ENCODE assay signal across 11 cellular contexts in the genomic region with DNA sequence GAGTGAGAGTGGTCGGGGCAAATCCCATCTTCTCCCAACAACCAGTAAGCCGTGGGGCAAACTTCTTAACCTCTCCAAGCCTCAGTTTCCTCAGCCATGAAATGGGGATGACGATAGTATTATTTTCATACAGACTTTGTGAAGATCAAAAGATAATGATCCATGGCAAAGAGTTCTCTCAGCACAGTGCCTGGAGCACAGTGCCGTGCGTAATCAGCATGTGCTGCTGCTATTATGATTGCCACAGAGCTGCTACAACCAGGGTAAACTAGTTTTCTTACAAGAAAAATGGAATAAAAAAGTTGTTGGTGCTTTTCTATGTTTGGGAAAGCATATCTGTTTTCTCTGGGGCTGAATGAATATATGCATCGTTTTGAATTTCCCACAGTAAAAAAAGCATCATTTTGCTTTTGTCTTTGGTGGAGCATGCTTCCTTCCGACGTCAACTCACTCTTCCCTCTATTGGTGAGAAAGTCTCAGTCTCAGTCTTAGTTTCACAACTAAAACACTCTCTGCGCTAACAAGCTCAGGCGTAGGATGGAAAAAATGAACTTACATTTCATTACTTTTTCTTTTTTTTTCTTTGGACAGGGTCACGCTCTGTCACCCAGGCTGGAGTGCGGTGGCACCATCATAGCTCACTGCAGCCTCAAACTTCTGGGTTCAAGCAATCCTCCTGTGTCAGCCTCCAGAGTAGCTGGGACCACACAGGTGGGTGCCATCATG. TPM values are rescaled to one million over a fixed set of nuclear protein-coding genes. Genes with fewer than 3 reads are reported as not detected.
DNase-seq lines count a peak whose midpoint lies in the region; ATAC-seq, FAIRE-seq and TF ChIP-seq lines count a peak whose summit lies in the region.
"Had no signal": no experiment of that assay in that cellular context is flagged by ENCODE, and none has a peak within 500 bp of the region (broad histone marks: within the 10 kb centered on the region; RNA-seq: fewer than 3 reads in every experiment).

No MANE protein-coding gene starts in this region.

- intact Hi-C loops in activated CD4-positive, alpha-beta T cell treated with anti-CD3 and anti-CD28 coated beads, Interleukin-2, amount 10 ng/mL, durations not matched to agents 24 days and 14 days (cut with micrococcal nuclease): loop anchor here (1.0 kb wide), 3 partner anchors 21 to 33 kb away; no protein-coding TSS in a partner anchor
- intact Hi-C loops in left ventricle myocardium inferior (cut with micrococcal nuclease) (no loop called here), lower leg skin (cut with DNase I; ENCODE audit: low total_unique reads) (no loop called here)

- H3K4me3 ChIP-seq in small intestine (ENCODE audit: low read depth in 1 of 2, low read length in 2 of 2): no peak overlapping the region
- H3K4me3 ChIP-seq in left ventricle myocardium inferior: no peak overlapping the region
- no peak overlapping the region for H3K4me3 ChIP-seq in lower leg skin (ENCODE audit: low read depth, poor library complexity, severe bottlenecking)
- H3K4me3 ChIP-seq: cardiac muscle cell had no signal

- H3K9me3 ChIP-seq in small intestine (ENCODE audit: control insufficient read depth, low read depth) (no peaks in the 10 kb centered on the region), left ventricle myocardium inferior (replicated peaks) (no peaks in the 10 kb centered on the region)
- H3K9me3 ChIP-seq: neutrophil had no signal

- TF ChIP-seq CTCF in left ventricle myocardium inferior (IDR thresholded peaks at IDR 0.05; ENCODE audit: borderline replicate concordance): no peak
- TF ChIP-seq CTCF in lower leg skin (IDR thresholded peaks at IDR 0.05): no peak

- H3K4me1 ChIP-seq in small intestine (ENCODE audit: control insufficient read depth in 2 of 2, insufficient read depth in 1 of 2, low read depth in 1 of 2, low read length in 1 of 2) (peaks cover 0 to 3% of the 10 kb centered on the region in 2 donors), left ventricle myocardium inferior (peaks cover 27% of the 10 kb centered on the region)

- H3K36me3 Mint-ChIP-seq in activated CD4-positive, alpha-beta T cell treated with anti-CD3 and anti-CD28 coated beads, Interleukin-2, amount 10 ng/mL, durations not matched to agents 24 days and 14 days (ENCODE audit: low read depth): no peaks in the 10 kb centered on the region

- H3K4me1 Mint-ChIP-seq in activated CD4-positive, alpha-beta T cell treated with anti-CD3 and anti-CD28 coated beads, Interleukin-2, amount 10 ng/mL, durations not matched to agents 24 days and 14 days: peaks cover 51% of the 10 kb centered on the region

- 75 to 88% (median 78%) methylated on average over 12 of the region's 12 CpGs for WGBS in small intestine, 3 donors
- 80% methylated on average over 12 of the region's 12 CpGs for WGBS in lower leg skin, 2 donors

- H3K27me3 Mint-ChIP-seq in activated CD4-positive, alpha-beta T cell treated with anti-CD3 and anti-CD28 coated beads, Interleukin-2, amount 10 ng/mL, durations not matched to agents 24 days and 14 days: no peaks in the 10 kb centered on the region

- no peak overlapping the region for H3K27ac ChIP-seq in small intestine (ENCODE audit: low read depth in 1 of 2, low read length in 1 of 2)
- no peak overlapping the region for H3K27ac ChIP-seq in left ventricle myocardium inferior (replicated peaks)
- H3K27ac ChIP-seq: neutrophil had no signal

- DNase-seq in activated CD4-positive, alpha-beta T cell treated with anti-CD3 and anti-CD28 coated beads, Interleukin-2, amount 10 ng/mL, durations not matched to agents 24 days and 14 days: peak; percentile 76
- no peak for DNase-seq in activated CD4-positive, alpha-beta T cell treated with anti-CD3 and anti-CD28 coated beads for 1 hour
- DNase-seq in SK-MEL-5 (ENCODE audit: low read depth, low spot score): peak; percentile 38
- peak; percentile 16 for DNase-seq in small intestine
- DNase-seq in urothelium cell line (ENCODE audit: low spot score): no peak
- DNase-seq in left ventricle myocardium inferior: no peak
- DNase-seq in lower leg skin (ENCODE audit: low spot score in 2 of 2): no peak
- DNase-seq: head of caudate nucleus had no signal

- H3K27me3 ChIP-seq in small intestine (ENCODE audit: control insufficient read depth in 2 of 2, insufficient read depth in 2 of 2, low read length in 2 of 2) (no peaks in the 10 kb centered on the region), left ventricle myocardium inferior (ENCODE audit: low read depth) (no peaks in the 10 kb centered on the region)
- H3K27me3 ChIP-seq: cardiac muscle cell had no signal

- peak overlapping the region; percentile 36 for H3K4me3 Mint-ChIP-seq in activated CD4-positive, alpha-beta T cell treated with anti-CD3 and anti-CD28 coated beads, Interleukin-2, amount 10 ng/mL, durations not matched to agents 24 days and 14 days

- peak; percentile 44 for ATAC-seq in GM21825 (IDR thresholded peaks at IDR 0.05; ENCODE audit: unreplicated experiment)

- in situ Hi-C loops in SK-MEL-5 (cut with HindIII; ENCODE audit: low pct_unique_long_range_greater_than_20kb, low sequenced_read_pairs): no loop called here

- H3K27ac Mint-ChIP-seq in activated CD4-positive, alpha-beta T cell treated with anti-CD3 and anti-CD28 coated beads, Interleukin-2, amount 10 ng/mL, durations not matched to agents 24 days and 14 days: peak overlapping the region; percentile 94

- TF ChIP-seq POLR2A in lower leg skin (IDR thresholded peaks at IDR 0.05): no peak

- H3K36me3 ChIP-seq in small intestine (ENCODE audit: control insufficient read depth in 2 of 2, insufficient read depth in 2 of 2, low read length in 2 of 2) (no peaks in the 10 kb centered on the region), left ventricle myocardium inferior (no peaks in the 10 kb centered on the region)
- H3K36me3 ChIP-seq: cardiac muscle cell, neutrophil had no signal

- H3K9me3 Mint-ChIP-seq in activated CD4-positive, alpha-beta T cell treated with anti-CD3 and anti-CD28 coated beads, Interleukin-2, amount 10 ng/mL, durations not matched to agents 24 days and 14 days: no peaks in the 10 kb centered on the region

- no peak for FAIRE-seq in small intestine (lab: Jason Lieb, UNC)
- FAIRE-seq in urothelium cell line (lab: Jason Lieb, UNC): no peak

RNA-seq across cellular contexts. Expression of gene CDK5R1, which starts 37.2 kb away (rescaled TPM):
- total RNA-seq in activated CD4-positive, alpha-beta T cell treated with anti-CD3 and anti-CD28 coated beads, Interleukin-2, amount 10 ng/mL, durations not matched to agents 24 days and 14 days: 7.2 and 8.2 TPM in 2 replicates
- total RNA-seq in SK-MEL-5 (2014; rRNA removed; shearing (Covaris generic)): 18.0 and 20.0 TPM in 2 replicates
- polyA plus RNA-seq in SK-MEL-5 (2015; cell fraction: cytosol; rRNA removed): 19.6 and 26.1 TPM in 2 replicates
- polyA plus RNA-seq in SK-MEL-5 (2015; cell fraction: nucleus; rRNA removed): 20.8 and 29.0 TPM in 2 replicates
- 1 to 10 TPM in 1 of 3 donors, under 1 TPM in 2; 0.54 to 1.6 (median 0.67) TPM for polyA plus RNA-seq in small intestine
- total RNA-seq in left ventricle myocardium inferior (1.5 TPM), lower leg skin (1 to 10 TPM; 3.3 to 5.8 (median 5.0) TPM)

Comparison
In these comparisons a context has a peak if more than half of its experiments do, and no peak if none do; other contexts are left out.
1. DNase-seq: peak in activated CD4-positive, alpha-beta T cell treated with anti-CD3 and anti-CD28 coated beads, Interleukin-2, amount 10 ng/mL, durations not matched to agents 24 days and 14 days (single experiment), SK-MEL-5 (single experiment) and small intestine (single experiment); none in activated CD4-positive, alpha-beta T cell treated with anti-CD3 and anti-CD28 coated beads for 1 hour (single experiment), urothelium cell line (single experiment), left ventricle myocardium inferior (single experiment) and lower leg skin (0 of 2).